8 cellular contexts compared by ENCODE assay signal in genomic region chrX:132022863-132023116, GRCh38. TPM values are rescaled to one million over a fixed set of nuclear protein-coding genes. Genes with fewer than 3 reads are reported as not detected.
A peak's percentile ranks its signal among the peaks of the same experiment; 100 is the strongest.
DNase-seq lines count a peak whose midpoint lies in the region; ATAC-seq and TF ChIP-seq lines count a peak whose summit lies in the region.

No MANE protein-coding gene starts in this region.

- no peak for DNase-seq in CD8-positive, alpha-beta T cell
- DNase-seq in colonic mucosa (no peak), DMS153 (lab: John Stamatoyannopoulos, UW) (no peak), UCSD-AML1 (lab: John Stamatoyannopoulos, UW; ENCODE audit: unreplicated experiment) (no peak)
- no peak for DNase-seq in central memory CD4-positive, alpha-beta T cell

- no peaks in the 10 kb centered on the region for H3K27me3 ChIP-seq in CD8-positive, alpha-beta T cell (ENCODE audit: insufficient read depth, low read length)
- H3K27me3 ChIP-seq in colonic mucosa, result no peaks in the 10 kb centered on the region

- no peaks in the 10 kb centered on the region for H3K9me3 ChIP-seq in CD8-positive, alpha-beta T cell (ENCODE audit: low read length)
- no peaks in the 10 kb centered on the region for H3K9me3 ChIP-seq in colonic mucosa

- H3K4me1 Mint-ChIP-seq in CD8-positive, alpha-beta T cell (ENCODE audit: low read depth), result peaks cover 41% of the 10 kb centered on the region
- H3K4me1 Mint-ChIP-seq in nephron, result peaks cover 48% of the 10 kb centered on the region

- TF ChIP-seq CTCF in CD8-positive, alpha-beta T cell (IDR thresholded peaks at IDR 0.05), result no peak
- no peak for TF ChIP-seq CTCF in colonic mucosa (IDR thresholded peaks at IDR 0.05)
- no peak for TF ChIP-seq CTCF in nephron (IDR thresholded peaks at IDR 0.05; ENCODE audit: unreplicated experiment in 3 of 3)

- peak overlapping the region; percentile 90 for H3K27ac Mint-ChIP-seq in CD8-positive, alpha-beta T cell
- peak overlapping the region; percentile 84 to 91 (median 89) for H3K27ac Mint-ChIP-seq in nephron

- peak; percentile 29 for ATAC-seq in CD8-positive, alpha-beta T cell
- ATAC-seq in GM21360 (IDR thresholded peaks at IDR 0.05; ENCODE audit: unreplicated experiment) (peak; percentile 26), HG03558 (IDR thresholded peaks at IDR 0.05; ENCODE audit: extremely low read depth, unreplicated experiment) (peak; percentile 2)

- peak overlapping the region; percentile 79 for H3K27ac ChIP-seq in CD8-positive, alpha-beta T cell (ENCODE audit: low read depth, low read length)
- H3K27ac ChIP-seq in colonic mucosa, result no peak overlapping the region

- H3K36me3 Mint-ChIP-seq in CD8-positive, alpha-beta T cell, result peaks cover 8% of the 10 kb centered on the region
- H3K36me3 Mint-ChIP-seq in nephron (ENCODE audit: low read depth), result no peaks in the 10 kb centered on the region

- CTCF ChIA-PET in CD8-positive, alpha-beta T cell (lab: Charles Lee), result interaction anchor here (0.7 to 1.2 kb wide), 4 partner anchors 25 to 196 kb away, joined by 3 to 4 read pairs (median 3); partner anchors contain the start of gene RAP2C

- POLR2A ChIA-PET in CD8-positive, alpha-beta T cell (lab: Charles Lee), result interaction anchor here (0.9 to 1.8 kb wide), 4 partner anchors 22 to 465 kb away, joined by 3 to 7 read pairs (median 4); partner anchors contain the start of gene MBNL3

- H3K4me3 ChIP-seq in CD8-positive, alpha-beta T cell (ENCODE audit: low read depth, low read length), result peak overlapping the region; percentile 87
- peak overlapping the region; percentile 49 for H3K4me3 ChIP-seq in colonic mucosa

- H3K9ac ChIP-seq in colonic mucosa (ENCODE audit: low read depth in 2 of 2, low read length in 2 of 2), result peak overlapping the region; percentile 56 to 73

- no peaks in the 10 kb centered on the region for H3K27me3 Mint-ChIP-seq in CD8-positive, alpha-beta T cell (ENCODE audit: low read depth)
- peaks cover 3% of the 10 kb centered on the region for H3K27me3 Mint-ChIP-seq in nephron (ENCODE audit: low read depth)

- intact Hi-C loops in CD8-positive, alpha-beta T cell (cut with DNase I, micrococcal nuclease), result loop anchor here (1.0 to 5.0 kb wide), 6 partner anchors 14 to 196 kb away; partner anchors contain the start of gene RAP2C (in 1 of the 2)
- intact Hi-C loops in colonic mucosa (cut with DNase I), result no loop called here

- no peaks in the 10 kb centered on the region for H3K9me3 Mint-ChIP-seq in CD8-positive, alpha-beta T cell
- H3K9me3 Mint-ChIP-seq in nephron, result no peaks in the 10 kb centered on the region

- no peaks in the 10 kb centered on the region for H3K36me3 ChIP-seq in CD8-positive, alpha-beta T cell (ENCODE audit: insufficient read depth, low read length)
- no peaks in the 10 kb centered on the region for H3K36me3 ChIP-seq in colonic mucosa

- H3K4me3 Mint-ChIP-seq in CD8-positive, alpha-beta T cell, result peak overlapping the region; percentile 93
- H3K4me3 Mint-ChIP-seq in nephron, result peak overlapping the region; percentile 98 to 100 (median 99)

- peaks cover 33% of the 10 kb centered on the region for H3K4me1 ChIP-seq in CD8-positive, alpha-beta T cell (ENCODE audit: insufficient read depth, low read length)
- no peaks in the 10 kb centered on the region for H3K4me1 ChIP-seq in colonic mucosa

RNA-seq across cellular contexts. Expression of gene STK26, which starts 0.3 kb away (rescaled TPM):
- 10 to 100 TPM; 33.8 to 34.1 TPM for total RNA-seq in CD8-positive, alpha-beta T cell
- total RNA-seq in colonic mucosa, result 10 to 100 TPM; 19.2 to 21.9 TPM
